ENCODE assay signal across 8 cellular contexts in the genomic region with DNA sequence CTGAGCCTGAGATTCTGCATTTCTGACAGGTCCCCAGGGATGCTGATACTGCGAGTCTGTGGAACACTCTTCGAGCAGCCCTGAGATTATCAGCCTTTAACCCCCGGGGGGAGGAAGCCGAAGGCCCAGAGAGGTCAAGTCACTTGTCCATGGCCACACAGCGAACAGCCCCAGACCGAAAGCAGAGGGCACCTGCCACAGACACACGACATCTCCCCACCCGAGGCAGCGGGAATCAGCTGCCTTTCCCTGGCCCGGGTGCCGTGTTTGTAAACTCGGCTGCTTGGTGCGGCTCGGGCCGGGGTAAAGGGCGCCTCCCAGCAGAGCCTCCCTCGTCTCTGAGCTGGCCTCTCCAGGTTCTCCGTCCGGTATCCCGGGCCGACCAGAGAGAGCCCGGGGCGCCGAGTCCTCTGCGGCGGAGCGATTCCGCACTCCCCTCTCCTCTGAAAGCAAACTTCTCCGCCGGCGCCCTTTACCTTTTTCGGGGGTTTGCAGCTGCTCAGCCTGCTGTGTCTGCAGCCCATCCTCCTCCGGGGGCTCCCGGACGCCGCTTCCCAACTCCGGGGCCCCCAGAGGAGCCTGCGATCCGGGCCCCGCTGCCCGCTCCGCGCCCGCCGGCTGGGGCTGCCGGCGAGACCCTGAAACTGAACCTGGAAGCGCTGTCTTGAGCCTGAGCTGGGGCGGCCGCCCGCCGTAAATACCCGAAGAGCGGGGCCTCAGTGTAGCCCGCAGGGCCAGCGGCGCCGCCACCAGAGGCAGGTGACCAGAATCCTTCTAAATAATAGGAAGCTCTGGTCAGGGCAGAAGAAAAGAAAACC. TPM values are rescaled to one million over a fixed set of nuclear protein-coding genes. Genes with fewer than 3 reads are reported as not detected.
DNase-seq lines count a peak whose midpoint lies in the region; ATAC-seq and TF ChIP-seq lines count a peak whose summit lies in the region.

A gene with protein sequence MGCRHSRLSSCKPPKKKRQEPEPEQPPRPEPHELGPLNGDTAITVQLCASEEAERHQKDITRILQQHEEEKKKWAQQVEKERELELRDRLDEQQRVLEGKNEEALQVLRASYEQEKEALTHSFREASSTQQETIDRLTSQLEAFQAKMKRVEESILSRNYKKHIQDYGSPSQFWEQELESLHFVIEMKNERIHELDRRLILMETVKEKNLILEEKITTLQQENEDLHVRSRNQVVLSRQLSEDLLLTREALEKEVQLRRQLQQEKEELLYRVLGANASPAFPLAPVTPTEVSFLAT (minus strand): TSS at position 646 of the 818 bp plus-strand sequence. CDS start 122 bp downstream, at position 524.

- H3K9me3 ChIP-seq in A673 (ENCODE audit: low read depth, low read length, poor library complexity, severe bottlenecking): no peaks in the 10 kb centered on the region

- H3K9me3 Mint-ChIP-seq in activated B cell treated with CpG ODN at 0.5 μM for 24 hours: no peaks in the 10 kb centered on the region

- no peaks in the 10 kb centered on the region for H3K27me3 ChIP-seq in A673 (replicated peaks; ENCODE audit: insufficient read depth, low read depth, low read length, poor library complexity)

- no peaks in the 10 kb centered on the region for H3K27me3 Mint-ChIP-seq in activated B cell treated with CpG ODN at 0.5 μM for 24 hours

- no TSS peak for BruUV-seq in A673 (replicated peaks; lab: Mats Ljungman, UMichigan)

- H3K4me3 Mint-ChIP-seq in activated B cell treated with CpG ODN at 0.5 μM for 24 hours: peak within 1 kb of the TSS; percentile 91

- no peaks in the 10 kb centered on the region for H3K4me1 ChIP-seq in A673 (ENCODE audit: insufficient read depth, low read length, poor library complexity, severe bottlenecking)

- no peaks in the 10 kb centered on the region for H3K36me3 ChIP-seq in A673 (ENCODE audit: insufficient read depth, low read length, poor library complexity, severe bottlenecking)

- H3K27ac ChIP-seq in A673 (ENCODE audit: low read depth, low read length, poor library complexity, severe bottlenecking): no peak within 1 kb of the TSS
- peak within 1 kb of the TSS; percentile 51 to 89 for H3K27ac ChIP-seq in coronary artery

- H3K27ac Mint-ChIP-seq in activated B cell treated with CpG ODN at 0.5 μM for 24 hours: peak within 1 kb of the TSS; percentile 93

- CTCF ChIA-PET in A673 (lab: Charles Lee): no interaction called here
- CTCF ChIA-PET in activated B cell treated with CpG ODN at 0.5 μM for 24 hours (lab: Charles Lee): interaction anchor here (0.9 to 3.5 kb wide), 9 partner anchors 9 to 108 kb away, joined by 3 to 24 read pairs (median 11); no protein-coding TSS in a partner anchor

- DNase-seq in A673 (ENCODE audit: low spot score) (peak; percentile 59), NCI-H146 treated with DMSO at 0.1 percent for 48 hours (lab: John Stamatoyannopoulos, UW; ENCODE audit: unreplicated experiment) (peak; percentile 17), activated B cell treated with CpG ODN at 0.5 μM for 24 hours (peak; percentile 56), coronary artery (ENCODE audit: low spot score) (peak; percentile 79), left kidney (ENCODE audit: low read depth, low spot score) (peak; percentile 94)
- DNase-seq in stimulated activated CD4-positive, alpha-beta T cell treated with anti-CD3 and anti-CD28 coated beads, Interleukin-2, amount 100 ng/mL, for 24 hours: peak; percentile 62 to 69

- peak; percentile 16; the same call in 1 of the 2 replicates for TF ChIP-seq CTCF in A673 (conservative IDR thresholded peaks at IDR 0.05; ENCODE audit: low read depth, low read length)
- no peak for TF ChIP-seq CTCF in activated B cell treated with CpG ODN at 0.5 μM for 24 hours (IDR thresholded peaks at IDR 0.05)
- TF ChIP-seq CTCF in coronary artery (IDR thresholded peaks at IDR 0.05): peak; percentile 12

- peak; percentile 52 for ATAC-seq in HG02840 (IDR thresholded peaks at IDR 0.05; ENCODE audit: low FRiP score, unreplicated experiment)
- peak; percentile 51 for ATAC-seq in activated B cell treated with CpG ODN at 0.5 μM for 24 hours (ENCODE audit: low read depth)

- peaks cover 73% of the 10 kb centered on the region for H3K4me1 Mint-ChIP-seq in activated B cell treated with CpG ODN at 0.5 μM for 24 hours

- TF ChIP-seq POLR2A in GM15510 (IDR thresholded peaks at IDR 0.05; ENCODE audit: borderline replicate concordance, extremely low read depth, insufficient read length): peak; percentile 94

- peak within 1 kb of the TSS; percentile 58 for H3K4me3 ChIP-seq in A673 (ENCODE audit: low read depth, low read length, poor library complexity, severe bottlenecking)
- H3K4me3 ChIP-seq in coronary artery: peak within 1 kb of the TSS; percentile 86

- POLR2A ChIA-PET in A673 (lab: Charles Lee; ENCODE audit: low non-redundant PET) (no interaction called here), activated B cell treated with CpG ODN at 0.5 μM for 24 hours (lab: Charles Lee) (interaction anchor here (0.6 to 7.0 kb wide), 28 partner anchors 11 to 774 kb away, joined by 3 to 222 read pairs (median 5); partner anchors contain the start of genes ANXA6, GM2A, RPS14 and TNIP1)

- H3K36me3 Mint-ChIP-seq in activated B cell treated with CpG ODN at 0.5 μM for 24 hours (ENCODE audit: low read depth): peaks cover 34% of the 10 kb centered on the region

- intact Hi-C loops in A673 (cut with micrococcal nuclease; ENCODE audit: unreplicated experiment): no loop called here
- intact Hi-C loops in activated B cell treated with CpG ODN at 0.5 μM for 24 hours (cut with micrococcal nuclease): loop anchor here (1.0 to 2.0 kb wide), 5 partner anchors 9 to 27 kb away; no protein-coding TSS in a partner anchor

RNA-seq across cellular contexts. Expression of the gene that starts here (rescaled TPM):
- total RNA-seq in A673 (2021): 0.52 TPM in 1 of 2 replicates, not detected in the other
- total RNA-seq in activated B cell treated with CpG ODN at 0.5 μM for 24 hours: 98.9 and 109 TPM in 2 replicates

Comparison
In these comparisons a context has a peak if more than half of its experiments do, and no peak if none do; other contexts are left out.
1. RNA of the gene that starts here (total RNA-seq): 98.9 to 109 TPM in activated B cell treated with CpG ODN at 0.5 μM for 24 hours; 0.52 TPM in A673; every median in the first group is over 10 times any median in the second.
2. Peak in DNase-seq and H3K4me3 ChIP-seq in A673; RNA of the gene not detected or under 1 TPM.
3. DNase-seq: peak in every context shown above with its lines; median percentile 94 in left kidney; 79 in coronary artery; 66 in stimulated activated CD4-positive, alpha-beta T cell treated with anti-CD3 and anti-CD28 coated beads, Interleukin-2, amount 100 ng/mL, for 24 hours; 59 in A673; 56 in activated B cell treated with CpG ODN at 0.5 μM for 24 hours; 17 in NCI-H146 treated with DMSO at 0.1 percent for 48 hours.